Comparison of ENCODE assay signal across 9 cellular contexts in genomic region chr9:121405899-121406298, GRCh38.
"Had no signal": no experiment of that assay in that cellular context is flagged by ENCODE, and none has a peak within 500 bp of the region (broad histone marks: within the 10 kb centered on the region; RNA-seq: fewer than 3 reads in every experiment).

No MANE protein-coding gene starts in this region.

- H3K9me3 Mint-ChIP-seq: HFFc6 had no signal

- H3K9ac ChIP-seq: GM23248 had no signal

- H3K4me2 ChIP-seq: GM23338 had no signal

- H3K27ac Mint-ChIP-seq: GM23338, H9, HFFc6 had no signal

- H2AFZ ChIP-seq: GM23248, GM23338 had no signal

- DNase-seq: GM23248, GOT3, H7, H9, HCEC 1CT, HFFc6 had no signal

- H3K4me1 ChIP-seq: HAP-1 had no signal

- H3K4me3 ChIP-seq: GM23248, GM23338, HAP-1 had no signal

- H3K36me3 ChIP-seq: HAP-1 had no signal

- H3K4me3 Mint-ChIP-seq: GM23338, H9, HFFc6 had no signal

- ATAC-seq: GM23338 had no signal

- H3K27ac ChIP-seq: GM23248 had no signal

- FAIRE-seq: H1 had no signal
